ENCODE assay signal across 21 cellular contexts in genomic region chr3:52838561-52839267, GRCh38. TPM values are rescaled to one million over a fixed set of nuclear protein-coding genes. Genes with fewer than 3 reads are reported as not detected.
DNase-seq lines count a peak whose midpoint lies in the region; ATAC-seq and TF ChIP-seq lines count a peak whose summit lies in the region.
"Had no signal": no experiment of that assay in that cellular context is flagged by ENCODE, and none has a peak within 500 bp of the region (broad histone marks: within the 10 kb centered on the region; RNA-seq: fewer than 3 reads in every experiment).

No MANE protein-coding gene starts in this region.

- no peaks in the 10 kb centered on the region for H3K27me3 Mint-ChIP-seq in activated CD4-positive, alpha-beta T cell treated with anti-CD3 and anti-CD28 coated beads, Interleukin-2, amount 10 ng/mL, durations not matched to agents 24 days and 14 days
- H3K27me3 Mint-ChIP-seq in CD8-positive, alpha-beta T cell (ENCODE audit: low read depth) = no peaks in the 10 kb centered on the region
- H3K27me3 Mint-ChIP-seq in T-helper 17 cell (no peaks in the 10 kb centered on the region), natural killer cell (ENCODE audit: low read depth in 2 of 2) (no peaks in the 10 kb centered on the region)

- H3K9me3 Mint-ChIP-seq in activated CD4-positive, alpha-beta T cell treated with anti-CD3 and anti-CD28 coated beads, Interleukin-2, amount 10 ng/mL, durations not matched to agents 24 days and 14 days = no peaks in the 10 kb centered on the region
- H3K9me3 Mint-ChIP-seq in CD8-positive, alpha-beta T cell = no peaks in the 10 kb centered on the region
- H3K9me3 Mint-ChIP-seq in natural killer cell = no peaks in the 10 kb centered on the region
- H3K9me3 Mint-ChIP-seq: mesothelial cell of epicardium had no signal

- no peak overlapping the region for H3K27ac ChIP-seq in CD8-positive, alpha-beta T cell (ENCODE audit: low read depth, low read length)
- no peak overlapping the region for H3K27ac ChIP-seq in dorsolateral prefrontal cortex
- H3K27ac ChIP-seq: RWPE1, tibial nerve had no signal

- peaks cover 9% of the 10 kb centered on the region for H3K36me3 Mint-ChIP-seq in activated CD4-positive, alpha-beta T cell treated with anti-CD3 and anti-CD28 coated beads, Interleukin-2, amount 10 ng/mL, durations not matched to agents 24 days and 14 days (ENCODE audit: low read depth)
- H3K36me3 Mint-ChIP-seq in CD8-positive, alpha-beta T cell = peaks cover 52% of the 10 kb centered on the region
- H3K36me3 Mint-ChIP-seq in T-helper 17 cell (ENCODE audit: low read depth) = peaks cover 7% of the 10 kb centered on the region
- H3K36me3 Mint-ChIP-seq in natural killer cell = no peaks in the 10 kb centered on the region

- H3K4me3 ChIP-seq in CD8-positive, alpha-beta T cell (ENCODE audit: low read depth, low read length) = no peak overlapping the region
- H3K4me3 ChIP-seq in dorsolateral prefrontal cortex = no peak overlapping the region
- H3K4me3 ChIP-seq: tibial nerve had no signal

- ATAC-seq in CD8-positive, alpha-beta T cell = peak; percentile 66
- ATAC-seq in T-helper 17 cell (peak; percentile 81), natural killer cell (peak; percentile 64 to 88 (median 68)), GM19023 (IDR thresholded peaks at IDR 0.05; ENCODE audit: unreplicated experiment) (no peak), HG03457 (IDR thresholded peaks at IDR 0.05; ENCODE audit: unreplicated experiment) (no peak)

- H3K4me1 Mint-ChIP-seq in activated CD4-positive, alpha-beta T cell treated with anti-CD3 and anti-CD28 coated beads, Interleukin-2, amount 10 ng/mL, durations not matched to agents 24 days and 14 days = peaks cover 29% of the 10 kb centered on the region
- H3K4me1 Mint-ChIP-seq in CD8-positive, alpha-beta T cell (ENCODE audit: low read depth) = peaks cover 25% of the 10 kb centered on the region
- H3K4me1 Mint-ChIP-seq in T-helper 17 cell = peaks cover 25% of the 10 kb centered on the region
- peaks cover 51 to 73% of the 10 kb centered on the region in 2 donors for H3K4me1 Mint-ChIP-seq in natural killer cell
- H3K4me1 Mint-ChIP-seq: mesothelial cell of epicardium had no signal

- intact Hi-C loops in activated CD4-positive, alpha-beta T cell treated with anti-CD3 and anti-CD28 coated beads, Interleukin-2, amount 10 ng/mL, durations not matched to agents 24 days and 14 days (cut with micrococcal nuclease) = no loop called here
- intact Hi-C loops in CD8-positive, alpha-beta T cell (cut with DNase I, micrococcal nuclease) = no loop called here
- intact Hi-C loops in natural killer cell (cut with micrococcal nuclease) (no loop called here), dorsolateral prefrontal cortex (cut with DNase I) (no loop called here)

- POLR2A ChIA-PET in CD8-positive, alpha-beta T cell (lab: Charles Lee) = interaction anchor here (0.8 to 1.2 kb wide), 2 partner anchors 10 to 68 kb away, joined by 3 to 4 read pairs; partner anchors contain the start of gene NEK4

- no peaks in the 10 kb centered on the region for H3K9me3 ChIP-seq in CD8-positive, alpha-beta T cell (ENCODE audit: low read length)
- H3K9me3 ChIP-seq in T-helper 17 cell (ENCODE audit: control insufficient read depth, low read length, poor library complexity, severe bottlenecking) = no peaks in the 10 kb centered on the region
- H3K9me3 ChIP-seq: Caco-2, tibial nerve had no signal

- CTCF ChIA-PET in CD8-positive, alpha-beta T cell (lab: Charles Lee) = interaction anchor here (1.2 to 1.8 kb wide), 2 partner anchors 10 to 17 kb away, joined by 3 to 5 read pairs; no protein-coding TSS in a partner anchor

- no peaks in the 10 kb centered on the region for H3K36me3 ChIP-seq in CD8-positive, alpha-beta T cell (ENCODE audit: insufficient read depth, low read length)

- H3K4me1 ChIP-seq in CD8-positive, alpha-beta T cell (ENCODE audit: insufficient read depth, low read length) = peaks cover 21% of the 10 kb centered on the region

- H3K27me3 ChIP-seq in CD8-positive, alpha-beta T cell (ENCODE audit: insufficient read depth, low read length) = no peaks in the 10 kb centered on the region
- no peaks in the 10 kb centered on the region for H3K27me3 ChIP-seq in dorsolateral prefrontal cortex
- H3K27me3 ChIP-seq: tibial nerve had no signal

- TF ChIP-seq CTCF in CD8-positive, alpha-beta T cell (IDR thresholded peaks at IDR 0.05) = no peak
- no peak for TF ChIP-seq CTCF in natural killer cell (IDR thresholded peaks at IDR 0.05)
- TF ChIP-seq CTCF in dorsolateral prefrontal cortex (IDR thresholded peaks at IDR 0.05 in 54 of 56, conservative IDR thresholded peaks at IDR 0.05 in 2 of 56; ENCODE audit: low read depth in 1 of 56, partially characterized antibody in 56 of 56) = no peak

- DNase-seq in activated CD4-positive, alpha-beta T cell treated with anti-CD3 and anti-CD28 coated beads, Interleukin-2, amount 10 ng/mL, durations not matched to agents 24 days and 14 days = peak; percentile 77
- DNase-seq in activated CD4-positive, alpha-beta T cell treated with anti-CD3 and anti-CD28 coated beads for 48 hours = no peak
- DNase-seq in CD8-positive, alpha-beta T cell = peak in 2 of 7 experiments; percentile 13 to 60
- DNase-seq in T-helper 17 cell (no peak), natural killer cell (peak; percentile 34), dorsolateral prefrontal cortex (no peak)
- DNase-seq: activated CD4-positive, CD25-positive, alpha-beta regulatory T cell treated with anti-CD3 and anti-CD28 coated beads, Interleukin-2, amount 50 U/mL, for 72 hours; Caco-2; cortex of kidney; erythroblast; islet precursor cell; MV-4-11; NCI-H2171 treated with DMSO at 0.1 percent for 48 hours; nucleus accumbens had no signal

- no peak overlapping the region for H3K4me3 Mint-ChIP-seq in activated CD4-positive, alpha-beta T cell treated with anti-CD3 and anti-CD28 coated beads, Interleukin-2, amount 10 ng/mL, durations not matched to agents 24 days and 14 days
- no peak overlapping the region for H3K4me3 Mint-ChIP-seq in CD8-positive, alpha-beta T cell
- H3K4me3 Mint-ChIP-seq in T-helper 17 cell (no peak overlapping the region), natural killer cell (peak overlapping the region; percentile 61)
- H3K4me3 Mint-ChIP-seq: mesothelial cell of epicardium had no signal

- no peak overlapping the region for H3K27ac Mint-ChIP-seq in activated CD4-positive, alpha-beta T cell treated with anti-CD3 and anti-CD28 coated beads, Interleukin-2, amount 10 ng/mL, durations not matched to agents 24 days and 14 days
- H3K27ac Mint-ChIP-seq in CD8-positive, alpha-beta T cell = peak overlapping the region; percentile 27
- H3K27ac Mint-ChIP-seq in T-helper 17 cell = peak overlapping the region; percentile 61
- H3K27ac Mint-ChIP-seq in natural killer cell = peak overlapping the region in 1 of 2 donors; percentile 38
- H3K27ac Mint-ChIP-seq: mesothelial cell of epicardium had no signal

RNA-seq across cellular contexts. Expression of gene MUSTN1, which starts 3.9 kb away (rescaled TPM):
- 0.43 and 0.54 TPM in 2 replicates for total RNA-seq in activated CD4-positive, alpha-beta T cell treated with anti-CD3 and anti-CD28 coated beads, Interleukin-2, amount 10 ng/mL, durations not matched to agents 24 days and 14 days
- 1 to 10 TPM; 3.4 to 6.7 TPM for total RNA-seq in CD8-positive, alpha-beta T cell
- 10 to 100 TPM; 12.3 to 16.0 TPM for total RNA-seq in T-helper 17 cell
- total RNA-seq in natural killer cell = 1 to 10 TPM; 5.3 to 7.7 (median 6.8) TPM
- 10 to 100 TPM in 67 of 120 experiments, 1 to 10 TPM in 52, not detected in 1; 1.4 to 71.5 (median 11.1) TPM for total RNA-seq in dorsolateral prefrontal cortex
- total RNA-seq: astrocyte had no signal

RNA-seq across cellular contexts. Expression of gene ITIH4, which starts 8.2 kb away (rescaled TPM):
- 3.5 and 3.6 TPM in 2 replicates for total RNA-seq in activated CD4-positive, alpha-beta T cell treated with anti-CD3 and anti-CD28 coated beads, Interleukin-2, amount 10 ng/mL, durations not matched to agents 24 days and 14 days
- total RNA-seq in CD8-positive, alpha-beta T cell = 10 to 100 TPM; 26.4 to 28.4 TPM
- total RNA-seq in T-helper 17 cell (10 to 100 TPM; 25.8 to 40.6 TPM), natural killer cell (10 to 100 TPM; 28.2 to 33.0 (median 32.8) TPM), dorsolateral prefrontal cortex (10 to 100 TPM in 118 of 120 experiments, 1 to 10 TPM in 2; 7.8 to 39.5 (median 18.8) TPM)

RNA-seq across cellular contexts. Expression of gene ITIH3, which starts 44.1 kb away (rescaled TPM):
- not detected in 2 replicates for total RNA-seq in activated CD4-positive, alpha-beta T cell treated with anti-CD3 and anti-CD28 coated beads, Interleukin-2, amount 10 ng/mL, durations not matched to agents 24 days and 14 days
- total RNA-seq in CD8-positive, alpha-beta T cell = not detected
- total RNA-seq in T-helper 17 cell (not detected), natural killer cell (not detected), dorsolateral prefrontal cortex (10 to 100 TPM in 1 of 120 experiments, 1 to 10 TPM in 44, under 1 TPM in 42, not detected in 33; 0.17 to 11.2 (median 1.1) TPM)
- total RNA-seq: T-helper 1 cell treated with Interleukin-12 subunit alpha and Interleukin-12 subunit beta and Interleukin-4 antibody, amounts not matched to agents 30 ng/mL and 1 ng/mL, for 36 hours had no signal

RNA-seq across cellular contexts. Expression of gene STIMATE, which starts 58.6 kb away (rescaled TPM):
- total RNA-seq in activated CD4-positive, alpha-beta T cell treated with anti-CD3 and anti-CD28 coated beads, Interleukin-2, amount 10 ng/mL, durations not matched to agents 24 days and 14 days = 13.8 and 18.6 TPM in 2 replicates
- total RNA-seq in CD8-positive, alpha-beta T cell = 10 to 100 TPM; 29.1 to 35.9 TPM
- total RNA-seq in T-helper 17 cell (10 to 100 TPM; 41.1 to 42.6 TPM), natural killer cell (10 to 100 TPM; 24.6 to 35.0 (median 33.1) TPM), dorsolateral prefrontal cortex (10 to 100 TPM in 119 of 120 experiments, 1 to 10 TPM in 1; 9.2 to 40.0 (median 20.3) TPM)

Comparison
In these comparisons a context has a peak if more than half of its experiments do, and no peak if none do; other contexts are left out.
1. DNase-seq: peak in activated CD4-positive, alpha-beta T cell treated with anti-CD3 and anti-CD28 coated beads, Interleukin-2, amount 10 ng/mL, durations not matched to agents 24 days and 14 days (single experiment) and natural killer cell (single experiment); none in activated CD4-positive, alpha-beta T cell treated with anti-CD3 and anti-CD28 coated beads for 48 hours (single experiment), T-helper 17 cell (0 of 3) and dorsolateral prefrontal cortex (0 of 10).
2. ATAC-seq: peak in CD8-positive, alpha-beta T cell (single experiment), T-helper 17 cell (single experiment) and natural killer cell (3 of 3); none in GM19023 (single experiment) and HG03457 (single experiment).